In genomic region chr2:58138631-58139030, GRCh38 we compare ENCODE assay signal across 1 cellular context.
TF ChIP-seq lines count a peak whose summit lies in the region.

No MANE protein-coding gene starts in this region.

TF ChIP-seq in endothelial cell of umbilical vein, 7 proteins besides CTCF, POLR2A, EP300 and RAD21 (continued from another document):
- TF ChIP-seq JUN (IDR thresholded peaks at IDR 0.05; ENCODE audit: borderline replicate concordance, insufficient read depth, insufficient read length, low read depth) (no peak), GATA2 (IDR thresholded peaks at IDR 0.05; ENCODE audit: insufficient read depth, insufficient read length, low read depth, low read length) (no peak)
